ENCODE assay signal across 4 cellular contexts in genomic region chr16:28338230-28338629, GRCh38. TPM values are rescaled to one million over a fixed set of nuclear protein-coding genes. Genes with fewer than 3 reads are reported as not detected.
DNase-seq lines count a peak whose midpoint lies in the region; TF ChIP-seq lines count a peak whose summit lies in the region.
"Not testable (repeated sequence)": the region's sequence is repeated elsewhere in the genome, so short reads cannot be mapped to it uniquely, and the experiment has no call there.

No MANE protein-coding gene starts in this region.

- not testable (repeated sequence) for H3K4me1 Mint-ChIP-seq in activated CD4-positive, alpha-beta T cell treated with anti-CD3 and anti-CD28 coated beads, Interleukin-2, amount 10 ng/mL, durations not matched to agents 24 days and 14 days

- 27 to 28% methylated on average over 4 to 6 of the region's 6 CpGs for WGBS in thyroid gland, 2 donors

- H3K4me1 ChIP-seq in MM.1S (ENCODE audit: low read length); thyroid gland: not testable (repeated sequence)

- H3K9me2 ChIP-seq in MM.1S (replicated peaks; ENCODE audit: insufficient read depth, low read length), result not testable (repeated sequence)

- not testable (repeated sequence) for H3K27me3 ChIP-seq in MM.1S (replicated peaks; ENCODE audit: insufficient read depth, low read length); thyroid gland

- H3K36me3 Mint-ChIP-seq in activated CD4-positive, alpha-beta T cell treated with anti-CD3 and anti-CD28 coated beads, Interleukin-2, amount 10 ng/mL, durations not matched to agents 24 days and 14 days (ENCODE audit: low read depth), result not testable (repeated sequence)

- H3F3A ChIP-seq in MM.1S (ENCODE audit: insufficient read depth, low read length), result not testable (repeated sequence)

- not testable (repeated sequence) for H3K36me3 ChIP-seq in MM.1S (replicated peaks; ENCODE audit: insufficient read depth, low read length); thyroid gland

- not testable (repeated sequence) for TF ChIP-seq CTCF in MM.1S (IDR thresholded peaks at IDR 0.05; ENCODE audit: low read length); thyroid gland (IDR thresholded peaks at IDR 0.05)

- intact Hi-C loops in activated CD4-positive, alpha-beta T cell treated with anti-CD3 and anti-CD28 coated beads, Interleukin-2, amount 10 ng/mL, durations not matched to agents 24 days and 14 days (cut with micrococcal nuclease); thyroid gland (cut with DNase I): not testable (repeated sequence)

- H3K9me3 Mint-ChIP-seq in activated CD4-positive, alpha-beta T cell treated with anti-CD3 and anti-CD28 coated beads, Interleukin-2, amount 10 ng/mL, durations not matched to agents 24 days and 14 days, result not testable (repeated sequence)

- not testable (repeated sequence) for H3K4me2 ChIP-seq in MM.1S (ENCODE audit: low read depth, low read length)

- DNase-seq in MM.1S (peak; percentile 57), mesenteric fat pad (ENCODE audit: low spot score) (peak; percentile 5), thyroid gland (peak; percentile 87 to 90)
- DNase-seq in activated CD4-positive, alpha-beta T cell treated with anti-CD3 and anti-CD28 coated beads, Interleukin-2, amount 10 ng/mL, durations not matched to agents 24 days and 14 days, result peak; percentile 7

- H3K79me2 ChIP-seq in MM.1S (ENCODE audit: low read length), result not testable (repeated sequence)

- not testable (repeated sequence) for H3K9me3 ChIP-seq in MM.1S (replicated peaks; ENCODE audit: insufficient read depth, low read length); thyroid gland

- not testable (repeated sequence) for TF ChIP-seq POLR2A in thyroid gland (IDR thresholded peaks at IDR 0.05)

- H3K9ac ChIP-seq in MM.1S (ENCODE audit: low read length), result not testable (repeated sequence)

- not testable (repeated sequence) for H2AFZ ChIP-seq in MM.1S (ENCODE audit: low read length)

- H4K20me1 ChIP-seq in MM.1S (ENCODE audit: insufficient read depth, low read length), result not testable (repeated sequence)

- not testable (repeated sequence) for H3K4me3 Mint-ChIP-seq in activated CD4-positive, alpha-beta T cell treated with anti-CD3 and anti-CD28 coated beads, Interleukin-2, amount 10 ng/mL, durations not matched to agents 24 days and 14 days

- not testable (repeated sequence) for H3K27me3 Mint-ChIP-seq in activated CD4-positive, alpha-beta T cell treated with anti-CD3 and anti-CD28 coated beads, Interleukin-2, amount 10 ng/mL, durations not matched to agents 24 days and 14 days

- peak overlapping the region; percentile 67; the same call in 1 of the 2 replicates for H3K27ac ChIP-seq in MM.1S (ENCODE audit: low read length)
- not testable (repeated sequence) for H3K27ac ChIP-seq in thyroid gland

- H3K27ac Mint-ChIP-seq in activated CD4-positive, alpha-beta T cell treated with anti-CD3 and anti-CD28 coated beads, Interleukin-2, amount 10 ng/mL, durations not matched to agents 24 days and 14 days, result not testable (repeated sequence)

- not testable (repeated sequence) for H3K4me3 ChIP-seq in MM.1S (ENCODE audit: low read length); thyroid gland (replicated peaks in 1 of 3)

RNA-seq across cellular contexts. Expression of gene NPIPB6, which starts 25.1 kb away (rescaled TPM):
- 3.0 and 3.2 TPM in 2 replicates for total RNA-seq in activated CD4-positive, alpha-beta T cell treated with anti-CD3 and anti-CD28 coated beads, Interleukin-2, amount 10 ng/mL, durations not matched to agents 24 days and 14 days
- total RNA-seq in mesenteric fat pad, result 4.7 TPM
- 10 to 100 TPM in 1 of 4 donors, 1 to 10 TPM in 2, not detected in 1; 2.5 to 10.5 (median 6.3) TPM for total RNA-seq in thyroid gland

RNA-seq across cellular contexts. Expression of gene SBK1, which starts 45.9 kb away (rescaled TPM):
- 0.85 and 1.5 TPM in 2 replicates for total RNA-seq in activated CD4-positive, alpha-beta T cell treated with anti-CD3 and anti-CD28 coated beads, Interleukin-2, amount 10 ng/mL, durations not matched to agents 24 days and 14 days
- total RNA-seq in mesenteric fat pad (not detected), thyroid gland (1 to 10 TPM; 2.8 to 6.8 (median 4.8) TPM)

Comparison
In these comparisons a context has a peak if more than half of its experiments do, and no peak if none do; other contexts are left out.
1. DNase-seq: peak in every context shown above with its lines; median percentile 88 in thyroid gland; 57 in MM.1S; 7 in activated CD4-positive, alpha-beta T cell treated with anti-CD3 and anti-CD28 coated beads, Interleukin-2, amount 10 ng/mL, durations not matched to agents 24 days and 14 days; 5 in mesenteric fat pad.